Comparison of ENCODE assay signal across 10 cellular contexts in the genomic region with DNA sequence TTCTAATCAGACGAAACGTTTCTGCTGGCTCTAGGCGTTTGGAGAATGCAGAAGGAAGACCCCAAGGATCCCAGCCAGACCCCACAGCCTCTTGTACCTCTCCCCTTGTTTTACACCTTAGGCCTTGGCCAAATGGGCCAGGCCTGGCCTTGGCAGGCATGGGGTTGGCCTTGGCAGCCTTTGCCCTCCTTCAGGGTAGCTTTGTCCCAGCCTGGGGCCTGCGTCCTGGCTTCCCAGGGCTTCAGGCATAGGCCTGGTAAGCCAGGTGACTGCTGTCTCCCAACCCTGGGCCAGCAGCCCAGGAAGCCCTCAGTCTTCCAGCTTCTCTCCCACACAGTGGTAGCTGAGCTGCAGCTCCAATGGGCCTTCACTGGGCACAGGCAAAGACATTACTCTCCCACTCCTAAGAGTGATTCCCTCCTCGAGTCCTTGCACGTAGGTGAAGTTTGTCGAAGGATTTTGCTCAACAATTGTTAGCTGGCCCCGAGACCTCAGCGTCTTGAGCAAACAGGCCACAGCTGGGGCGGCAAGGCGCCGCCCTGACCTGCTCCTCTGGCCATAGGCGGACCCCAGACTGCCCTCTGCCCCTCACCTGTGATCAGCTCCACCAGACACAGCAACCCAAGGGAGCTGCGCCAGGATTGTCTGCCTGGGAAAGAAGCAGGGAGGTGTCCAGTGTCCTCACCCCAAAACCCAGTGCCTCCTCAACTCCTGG. TPM values are rescaled to one million over a fixed set of nuclear protein-coding genes. Genes with fewer than 3 reads are reported as not detected.
DNase-seq lines count a peak whose midpoint lies in the region; ATAC-seq, FAIRE-seq and TF ChIP-seq lines count a peak whose summit lies in the region.
"Had no signal": no experiment of that assay in that cellular context is flagged by ENCODE, and none has a peak within 500 bp of the region (broad histone marks: within the 10 kb centered on the region; RNA-seq: fewer than 3 reads in every experiment).

No MANE protein-coding gene starts in this region.

- FAIRE-seq in HepG2 (lab: Jason Lieb, UNC): no peak
- FAIRE-seq: D721Med, keratinocyte had no signal

- TF ChIP-seq CTCF in WTC11 (IDR thresholded peaks at IDR 0.05): no peak
- TF ChIP-seq CTCF in HepG2 (CRISPR knock-in tag; IDR thresholded peaks at IDR 0.05): no peak
- no peak for TF ChIP-seq CTCF in brain microvascular endothelial cell (IDR thresholded peaks at IDR 0.05; ENCODE audit: low read depth, low read length, missing control alignments)

- H3K9ac ChIP-seq in HepG2 (ENCODE audit: insufficient read depth, low read depth, low read length): peak overlapping the region; percentile 73

- H3K4me1 Mint-ChIP-seq in stimulated activated naive CD8-positive, alpha-beta T cell treated with anti-CD3 and anti-CD28 coated beads, Interleukin-15, Interleukin-2, amounts not matched to agents 100 ng/mL and 50 ng/mL, for 24 hours (ENCODE audit: low read depth): peaks cover 33% of the 10 kb centered on the region
- peaks cover 42% of the 10 kb centered on the region for H3K4me1 Mint-ChIP-seq in WTC11

- 35% methylated on average over 11 of the region's 14 CpGs for WGBS in HepG2 (ENCODE audit: low lambda C conversion rate)

- H3K79me2 ChIP-seq in HepG2 (ENCODE audit: insufficient read depth, low read length): peaks cover 26% of the 10 kb centered on the region

- no peak overlapping the region for H3K27ac Mint-ChIP-seq in stimulated activated naive CD8-positive, alpha-beta T cell treated with anti-CD3 and anti-CD28 coated beads, Interleukin-15, Interleukin-2, amounts not matched to agents 100 ng/mL and 50 ng/mL, for 24 hours
- no peak overlapping the region for H3K27ac Mint-ChIP-seq in WTC11

- peak overlapping the region; percentile 90 for H3K27ac ChIP-seq in HepG2 (ENCODE audit: extremely low read length, insufficient read depth, low read length)
- no peak overlapping the region for H3K27ac ChIP-seq in brain microvascular endothelial cell

- POLR2A ChIA-PET in WTC11 (lab: Charles Lee) (interaction anchor here (1.7 kb wide), 1 partner anchor 18 kb away, joined by 4 read pairs; no protein-coding TSS in a partner anchor), HepG2 (lab: Yijun Ruan, JAX) (interaction anchor here (1.0 to 2.0 kb wide), 9 partner anchors 10 to 156 kb away, joined by 3 to 24 read pairs (median 6); no protein-coding TSS in a partner anchor)

- peak overlapping the region; percentile 77 for H3K4me3 Mint-ChIP-seq in stimulated activated naive CD8-positive, alpha-beta T cell treated with anti-CD3 and anti-CD28 coated beads, Interleukin-15, Interleukin-2, amounts not matched to agents 100 ng/mL and 50 ng/mL, for 24 hours
- H3K4me3 Mint-ChIP-seq in WTC11: peak overlapping the region; percentile 79

- no peak for TF ChIP-seq EP300 in HepG2 (IDR thresholded peaks at IDR 0.05; ENCODE audit: low read depth in 2 of 2, low read length in 2 of 2)
- no peak for TF ChIP-seq EP300 in HepG2 (CRISPR knock-in tag; IDR thresholded peaks at IDR 0.05; ENCODE audit: borderline replicate concordance)

- in situ Hi-C loops in HepG2 (cut with HindIII; ENCODE audit: extremely low pct_ligation_motif_present, low pct_unique_long_range_greater_than_20kb): loop anchor here (10.0 kb wide), 2 partner anchors 150 to 300 kb away; no protein-coding TSS in a partner anchor
- in situ Hi-C loops in brain microvascular endothelial cell (cut with HindIII; ENCODE audit: low pct_ligation_motif_present, low sequenced_read_pairs): no loop called here

- intact Hi-C loops in HepG2 (cut with micrococcal nuclease; ENCODE audit: unreplicated experiment): loop anchor here (2.0 to 5.0 kb wide), 3 partner anchors 68 to 157 kb away; a partner anchor contains a TSS

- H3K36me3 Mint-ChIP-seq in stimulated activated naive CD8-positive, alpha-beta T cell treated with anti-CD3 and anti-CD28 coated beads, Interleukin-15, Interleukin-2, amounts not matched to agents 100 ng/mL and 50 ng/mL, for 24 hours (ENCODE audit: low read depth): no peaks in the 10 kb centered on the region
- H3K36me3 Mint-ChIP-seq in WTC11: no peaks in the 10 kb centered on the region

- TF ChIP-seq RAD21 in HepG2 (CRISPR knock-in tag; IDR thresholded peaks at IDR 0.05): no peak

- peaks cover 76% of the 10 kb centered on the region for H3K27me3 Mint-ChIP-seq in stimulated activated naive CD8-positive, alpha-beta T cell treated with anti-CD3 and anti-CD28 coated beads, Interleukin-15, Interleukin-2, amounts not matched to agents 100 ng/mL and 50 ng/mL, for 24 hours
- peaks cover 92% of the 10 kb centered on the region for H3K27me3 Mint-ChIP-seq in WTC11 (ENCODE audit: low read depth)

- CTCF ChIA-PET in WTC11 (lab: Charles Lee) (interaction anchor here (1.0 to 1.4 kb wide), 5 partner anchors 118 to 156 kb away, joined by 3 to 9 read pairs (median 4); a partner anchor contains a TSS), HepG2 (lab: Yijun Ruan, JAX; ENCODE audit: low intra/inter-chr PET ratio, low total read pairs) (no interaction called here)

- no TSS peak for BruUV-seq in HepG2 (replicated peaks; lab: Mats Ljungman, UMichigan)

- peak overlapping the region; percentile 91 for H3K4me2 ChIP-seq in HepG2 (ENCODE audit: low read depth, low read length)

- peaks cover 21% of the 10 kb centered on the region for H3K4me1 ChIP-seq in HepG2 (ENCODE audit: insufficient read depth, low read length)

- no peaks in the 10 kb centered on the region for H4K20me1 ChIP-seq in HepG2 (ENCODE audit: insufficient read depth, low read length)

- DNase-seq in stimulated activated naive CD8-positive, alpha-beta T cell treated with anti-CD3 and anti-CD28 coated beads, Interleukin-15, Interleukin-2, amounts not matched to agents 100 U/mL and 50 U/mL, for 24 hours: no peak
- DNase-seq in WTC11 (ENCODE audit: low spot score) (no peak), HepG2 (ENCODE audit: low spot score) (no peak), brain microvascular endothelial cell (no peak), dermis blood vessel endothelial cell (no peak)

- peak overlapping the region; percentile 68 to 93 (median 89) for H3K4me3 ChIP-seq in HepG2 (replicated peaks in 1 of 3; ENCODE audit: insufficient read depth in 1 of 3, low read depth in 2 of 3, low read length in 3 of 3)
- H3K4me3 ChIP-seq in brain microvascular endothelial cell (ENCODE audit: low read depth, low read length): no peak overlapping the region

- H2AFZ ChIP-seq in HepG2 (ENCODE audit: low read length): peak overlapping the region; percentile 32

- no peak for TF ChIP-seq POLR2A in HepG2 (IDR thresholded peaks at IDR 0.05; ENCODE audit: insufficient read depth in 1 of 2, low read depth in 2 of 2, low read length in 2 of 2)

- peaks cover 0 to 7% of the 10 kb centered on the region in 2 experiments; a peak in 1 of 5 replicates for H3K36me3 ChIP-seq in HepG2 (replicated peaks in 1 of 2; ENCODE audit: control insufficient read depth in 1 of 2, insufficient read depth in 2 of 2, low read length in 2 of 2)
- no peaks in the 10 kb centered on the region for H3K36me3 ChIP-seq in brain microvascular endothelial cell (replicated peaks)

- H3K27me3 ChIP-seq in HepG2 (ENCODE audit: control insufficient read depth in 1 of 2, insufficient read depth in 2 of 2, low read length in 2 of 2) (no peaks in the 10 kb centered on the region), brain microvascular endothelial cell (replicated peaks) (peaks cover 91% of the 10 kb centered on the region)

- ATAC-seq in stimulated activated naive CD8-positive, alpha-beta T cell treated with anti-CD3 and anti-CD28 coated beads, Interleukin-15, Interleukin-2, amounts not matched to agents 100 U/mL and 50 U/mL, for 24 hours: no peak
- ATAC-seq in WTC11 (no peak), HepG2 (peak; percentile 52), GM19351 (IDR thresholded peaks at IDR 0.05; ENCODE audit: unreplicated experiment) (no peak), HG03039 (IDR thresholded peaks at IDR 0.05; ENCODE audit: unreplicated experiment) (no peak)

- H3K9me3 Mint-ChIP-seq in stimulated activated naive CD8-positive, alpha-beta T cell treated with anti-CD3 and anti-CD28 coated beads, Interleukin-15, Interleukin-2, amounts not matched to agents 100 ng/mL and 50 ng/mL, for 24 hours: no peaks in the 10 kb centered on the region
- H3K9me3 Mint-ChIP-seq in WTC11: no peaks in the 10 kb centered on the region

- no peaks in the 10 kb centered on the region for H3K9me3 ChIP-seq in HepG2 (ENCODE audit: low read length)

TF ChIP-seq in WTC11, 78 proteins besides CTCF, POLR2A, EP300 and RAD21 (continues in another document):
- TF ChIP-seq, protein P1, sequence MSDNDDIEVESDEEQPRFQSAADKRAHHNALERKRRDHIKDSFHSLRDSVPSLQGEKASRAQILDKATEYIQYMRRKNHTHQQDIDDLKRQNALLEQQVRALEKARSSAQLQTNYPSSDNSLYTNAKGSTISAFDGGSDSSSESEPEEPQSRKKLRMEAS (CRISPR knock-in tag; IDR thresholded peaks at IDR 0.05): no peak

TF ChIP-seq in HepG2, 621 proteins besides CTCF, POLR2A, EP300 and RAD21 (continues in another document):
- TF ChIP-seq TBX2 (CRISPR knock-in tag; IDR thresholded peaks at IDR 0.05; ENCODE audit: borderline replicate concordance): peak; percentile 10; the same call in 1 of the 2 replicates

RNA-seq across cellular contexts. Expression of a gene that starts 1.1 kb away (rescaled TPM):
- total RNA-seq in WTC11 (2021) (0.07 to 0.23 TPM (median 0.13 TPM) in 3 replicates), HepG2 (2016; rRNA removed; fragmentation: Illumina TruSeq; extraction: Trizol) (13.1 and 20.2 TPM in 2 replicates), dermis blood vessel endothelial cell (0.51 TPM in 1 of 2 replicates, not detected in the other)
- 12.8 and 17.7 TPM in 2 replicates for total RNA-seq in HepG2 (2016; cell fraction: cytosol; rRNA removed; fragmentation: Illumina TruSeq; extraction: Trizol; ENCODE audit: low read depth)
- 12.5 and 19.9 TPM in 2 replicates for total RNA-seq in HepG2 (2016; cell fraction: insoluble cytoplasmic fraction; rRNA removed; fragmentation: Illumina TruSeq; extraction: Trizol)
- 27.9 and 34.7 TPM in 2 replicates for total RNA-seq in HepG2 (2016; cell fraction: membrane; rRNA removed; fragmentation: Illumina TruSeq; extraction: Trizol)
- 17.9 and 18.7 TPM in 2 replicates for total RNA-seq in HepG2 (2016; cell fraction: nucleus; rRNA removed; fragmentation: Illumina TruSeq; extraction: Trizol)
- 11.7 and 17.0 TPM in 2 replicates for polyA plus RNA-seq in HepG2 (2011; rRNA removed)
- 13.4 and 20.2 TPM in 2 replicates for polyA plus RNA-seq in HepG2 (2011; cell fraction: cytosol; rRNA removed)
- 26.6 and 30.3 TPM in 2 replicates for polyA plus RNA-seq in HepG2 (2011; cell fraction: nucleus; rRNA removed)
- polyA plus RNA-seq in HepG2 (2012): 6.9 and 13.4 TPM in 2 replicates
- 29.4 and 35.3 TPM in 2 replicates for polyA plus RNA-seq in HepG2 (2016; cell fraction: cytosol; fragmentation: Illumina TruSeq; extraction: Trizol; ENCODE audit: low read depth)
- polyA plus RNA-seq in HepG2 (2016; cell fraction: insoluble cytoplasmic fraction; fragmentation: Illumina TruSeq; extraction: Trizol; ENCODE audit: low read depth): 19.1 and 27.9 TPM in 2 replicates
- 43.6 and 46.2 TPM in 2 replicates for polyA plus RNA-seq in HepG2 (2016; cell fraction: membrane; fragmentation: Illumina TruSeq; extraction: Trizol; ENCODE audit: low read depth)
- polyA plus RNA-seq in HepG2 (2016; cell fraction: nucleus; fragmentation: Illumina TruSeq; extraction: Trizol; ENCODE audit: insufficient read depth, low read depth): 32.5 and 33.9 TPM in 2 replicates
- polyA minus RNA-seq in HepG2 (2011; rRNA and poly(A)+ RNA removed; ENCODE audit: low replicate concordance): 19.5 and 28.2 TPM in 2 replicates
- polyA minus RNA-seq in HepG2 (2011; cell fraction: cytosol; rRNA and poly(A)+ RNA removed): 10.5 and 12.9 TPM in 2 replicates
- 6.4 and 6.8 TPM in 2 replicates for polyA minus RNA-seq in HepG2 (2011; cell fraction: nucleus; rRNA and poly(A)+ RNA removed)
